Comparison of ENCODE assay signal across 21 cellular contexts in genomic region chr2:98543842-98544241, GRCh38.
DNase-seq lines count a peak whose midpoint lies in the region; ATAC-seq, FAIRE-seq and TF ChIP-seq lines count a peak whose summit lies in the region.
"Had no signal": no experiment of that assay in that cellular context is flagged by ENCODE, and none has a peak within 500 bp of the region (broad histone marks: within the 10 kb centered on the region; RNA-seq: fewer than 3 reads in every experiment).

No MANE protein-coding gene starts in this region.

- FAIRE-seq in urothelium cell line (lab: Jason Lieb, UNC) = peak; percentile 32
- FAIRE-seq: D721Med, GM12891, GM18507, K562 had no signal

- no peak for DNase-seq in activated CD4-positive, alpha-beta T cell treated with anti-CD3 and anti-CD28 coated beads for 36 hours
- DNase-seq in activated CD4-positive, alpha-beta T cell treated with anti-CD3 and anti-CD28 coated beads for 4 hours = no peak
- DNase-seq in activated T-helper 1 cell treated with anti-CD3 and anti-CD28 coated beads, Interleukin-12 subunit alpha, Interleukin-12 subunit beta, Interleukin-2, Interleukin-4 antibody, amounts not matched to agents 30 ng/mL and 10 ng/mL and 1 ng/mL, durations not matched to agents 14 hours and 24 hours and 36 hours (ENCODE audit: low spot score) = no peak
- DNase-seq in head of caudate nucleus = peak in 27 of 42 donors; percentile 26 to 78 (median 51)
- DNase-seq in urothelium cell line (ENCODE audit: low spot score) = no peak
- no peak for DNase-seq in prostate gland (ENCODE audit: low spot score)
- DNase-seq in T-cell = no peak
- DNase-seq in retina = no peak
- DNase-seq: 8988T; BE2C; CD4-positive, alpha-beta memory T cell; GM23248; NCI-H1105; NCI-H2081; NCI-H446 treated with DMSO at 0.1 percent for 48 hours; NCI-H69 had no signal

- CTCF ChIA-PET in activated CD4-positive, alpha-beta T cell treated with anti-CD3 and anti-CD28 coated beads for 36 hours (lab: Charles Lee) = no interaction called here
- CTCF ChIA-PET in T-cell (lab: Charles Lee) = no interaction called here

- intact Hi-C loops in activated CD4-positive, alpha-beta T cell treated with anti-CD3 and anti-CD28 coated beads for 36 hours (cut with DNase I, micrococcal nuclease) = no loop called here
- intact Hi-C loops in activated T-helper 1 cell treated with anti-CD3 and anti-CD28 coated beads, Interleukin-12 subunit alpha, Interleukin-12 subunit beta, Interleukin-2, Interleukin-4 antibody, amounts not matched to agents 30 ng/mL and 10 ng/mL and 1 ng/mL, durations not matched to agents 14 hours and 24 hours and 36 hours (cut with micrococcal nuclease) = loop anchor here (10.0 kb wide), 1 partner anchor 129 kb away; no protein-coding TSS in a partner anchor
- intact Hi-C loops in head of caudate nucleus (cut with DNase I) = no loop called here
- intact Hi-C loops in prostate gland (cut with DNase I) = no loop called here

- no peak for ATAC-seq in activated CD4-positive, alpha-beta T cell treated with anti-CD3 and anti-CD28 coated beads for 36 hours
- no peak for ATAC-seq in T-cell (replicated peaks in 1 of 4)
- ATAC-seq: Panc1 had no signal

- no peak overlapping the region for H3K4me3 ChIP-seq in prostate gland
- H3K4me3 ChIP-seq: GM23248, K562 had no signal

- WGBS in prostate gland = 88% methylated on average over 6 of the region's 6 CpGs

- H3K27ac ChIP-seq in prostate gland = no peak overlapping the region
- H3K27ac ChIP-seq: GM23248 had no signal

- H3K36me3 Mint-ChIP-seq in activated CD4-positive, alpha-beta T cell treated with anti-CD3 and anti-CD28 coated beads for 36 hours (ENCODE audit: low read depth) = peaks cover 36% of the 10 kb centered on the region
- H3K36me3 Mint-ChIP-seq in activated T-helper 1 cell treated with anti-CD3 and anti-CD28 coated beads, Interleukin-12 subunit alpha, Interleukin-12 subunit beta, Interleukin-2, Interleukin-4 antibody, amounts not matched to agents 30 ng/mL and 10 ng/mL and 1 ng/mL, durations not matched to agents 14 hours and 24 hours and 36 hours (ENCODE audit: low read depth) = peaks cover 58% of the 10 kb centered on the region
- peaks cover 71% of the 10 kb centered on the region for H3K36me3 Mint-ChIP-seq in T-cell

- no peak overlapping the region for H3K4me3 Mint-ChIP-seq in activated CD4-positive, alpha-beta T cell treated with anti-CD3 and anti-CD28 coated beads for 36 hours
- no peak overlapping the region for H3K4me3 Mint-ChIP-seq in activated T-helper 1 cell treated with anti-CD3 and anti-CD28 coated beads, Interleukin-12 subunit alpha, Interleukin-12 subunit beta, Interleukin-2, Interleukin-4 antibody, amounts not matched to agents 30 ng/mL and 10 ng/mL and 1 ng/mL, durations not matched to agents 14 hours and 24 hours and 36 hours
- H3K4me3 Mint-ChIP-seq in T-cell = no peak overlapping the region
- H3K4me3 Mint-ChIP-seq: CD4-positive, alpha-beta memory T cell had no signal

- peaks cover 0 to 11% of the 10 kb centered on the region in 2 donors for H3K36me3 ChIP-seq in prostate gland
- H3K36me3 ChIP-seq: BE2C had no signal

- TF ChIP-seq CTCF in prostate gland (IDR thresholded peaks at IDR 0.05) = no peak

- TF ChIP-seq POLR2A in prostate gland (IDR thresholded peaks at IDR 0.05) = no peak

- peaks cover 31% of the 10 kb centered on the region for H3K4me1 Mint-ChIP-seq in activated CD4-positive, alpha-beta T cell treated with anti-CD3 and anti-CD28 coated beads for 36 hours
- H3K4me1 Mint-ChIP-seq in activated T-helper 1 cell treated with anti-CD3 and anti-CD28 coated beads, Interleukin-12 subunit alpha, Interleukin-12 subunit beta, Interleukin-2, Interleukin-4 antibody, amounts not matched to agents 30 ng/mL and 10 ng/mL and 1 ng/mL, durations not matched to agents 14 hours and 24 hours and 36 hours (ENCODE audit: low read depth) = peaks cover 46% of the 10 kb centered on the region
- peaks cover 24 to 42% (median 30%) of the 10 kb centered on the region in 3 donors for H3K4me1 Mint-ChIP-seq in T-cell

- H3K9me3 ChIP-seq in prostate gland = no peaks in the 10 kb centered on the region
- H3K9me3 ChIP-seq: BE2C had no signal

- H3K4me1 ChIP-seq in prostate gland (replicated peaks) = no peaks in the 10 kb centered on the region
- H3K4me1 ChIP-seq: BE2C had no signal

- no peaks in the 10 kb centered on the region for H3K27me3 Mint-ChIP-seq in activated CD4-positive, alpha-beta T cell treated with anti-CD3 and anti-CD28 coated beads for 36 hours
- no peaks in the 10 kb centered on the region for H3K27me3 Mint-ChIP-seq in activated T-helper 1 cell treated with anti-CD3 and anti-CD28 coated beads, Interleukin-12 subunit alpha, Interleukin-12 subunit beta, Interleukin-2, Interleukin-4 antibody, amounts not matched to agents 30 ng/mL and 10 ng/mL and 1 ng/mL, durations not matched to agents 14 hours and 24 hours and 36 hours (ENCODE audit: insufficient read depth)
- no peaks in the 10 kb centered on the region for H3K27me3 Mint-ChIP-seq in T-cell
- H3K27me3 Mint-ChIP-seq: CD4-positive, alpha-beta memory T cell had no signal

- no peaks in the 10 kb centered on the region for H3K9me3 Mint-ChIP-seq in activated CD4-positive, alpha-beta T cell treated with anti-CD3 and anti-CD28 coated beads for 36 hours (ENCODE audit: low read depth)
- no peaks in the 10 kb centered on the region for H3K9me3 Mint-ChIP-seq in activated T-helper 1 cell treated with anti-CD3 and anti-CD28 coated beads, Interleukin-12 subunit alpha, Interleukin-12 subunit beta, Interleukin-2, Interleukin-4 antibody, amounts not matched to agents 30 ng/mL and 10 ng/mL and 1 ng/mL, durations not matched to agents 14 hours and 24 hours and 36 hours
- no peaks in the 10 kb centered on the region for H3K9me3 Mint-ChIP-seq in T-cell
- H3K9me3 Mint-ChIP-seq: CD4-positive, alpha-beta memory T cell had no signal

- no peaks in the 10 kb centered on the region for H3K27me3 ChIP-seq in prostate gland (replicated peaks; ENCODE audit: insufficient read depth)
- H3K27me3 ChIP-seq: BE2C had no signal

- POLR2A ChIA-PET in activated CD4-positive, alpha-beta T cell treated with anti-CD3 and anti-CD28 coated beads for 36 hours (lab: Charles Lee) = no interaction called here
- POLR2A ChIA-PET in T-cell (lab: Charles Lee) = no interaction called here

- peak overlapping the region; percentile 48 for H3K27ac Mint-ChIP-seq in activated CD4-positive, alpha-beta T cell treated with anti-CD3 and anti-CD28 coated beads for 36 hours
- peak overlapping the region; percentile 37 for H3K27ac Mint-ChIP-seq in activated T-helper 1 cell treated with anti-CD3 and anti-CD28 coated beads, Interleukin-12 subunit alpha, Interleukin-12 subunit beta, Interleukin-2, Interleukin-4 antibody, amounts not matched to agents 30 ng/mL and 10 ng/mL and 1 ng/mL, durations not matched to agents 14 hours and 24 hours and 36 hours
- peak overlapping the region in 1 of 2 donors; percentile 64 for H3K27ac Mint-ChIP-seq in T-cell

Comparison
In these comparisons a context has a peak if more than half of its experiments do, and no peak if none do; other contexts are left out.
1. DNase-seq: peak in head of caudate nucleus (27 of 42); none in activated CD4-positive, alpha-beta T cell treated with anti-CD3 and anti-CD28 coated beads for 36 hours (single experiment), activated CD4-positive, alpha-beta T cell treated with anti-CD3 and anti-CD28 coated beads for 4 hours (0 of 2), activated T-helper 1 cell treated with anti-CD3 and anti-CD28 coated beads, Interleukin-12 subunit alpha, Interleukin-12 subunit beta, Interleukin-2, Interleukin-4 antibody, amounts not matched to agents 30 ng/mL and 10 ng/mL and 1 ng/mL, durations not matched to agents 14 hours and 24 hours and 36 hours (single experiment), urothelium cell line (single experiment), prostate gland (single experiment), T-cell (0 of 34) and retina (single experiment).